In the genomic region with DNA sequence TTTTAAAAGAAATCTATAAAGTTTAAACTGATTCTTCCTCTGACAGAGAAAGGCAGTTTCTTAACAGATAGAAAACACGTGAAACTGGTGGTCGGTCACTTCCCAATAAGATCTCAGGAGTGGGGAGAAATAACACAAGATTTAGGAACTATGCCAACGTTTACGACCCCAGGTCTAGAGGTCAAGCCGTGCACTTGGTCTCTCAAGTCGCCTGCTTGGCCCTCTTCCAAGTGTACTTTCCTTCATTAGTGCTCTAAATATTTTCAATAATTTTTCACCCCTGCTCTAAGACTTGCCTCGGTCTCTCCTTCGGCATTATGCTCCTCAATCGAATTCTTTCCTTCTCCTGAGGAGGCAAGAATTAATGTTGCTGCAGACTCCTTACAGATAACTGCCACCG, we compare ENCODE assay signal across 23 cellular contexts.
"Had no signal": no experiment of that assay in that cellular context is flagged by ENCODE, and none has a peak within 500 bp of the region (broad histone marks: within the 10 kb centered on the region; RNA-seq: fewer than 3 reads in every experiment).

No MANE protein-coding gene starts in this region.

- H3K4me3 Mint-ChIP-seq: activated T-cell treated with anti-CD3 and anti-CD28 coated beads, Interleukin-2, amount 50 U/mL, for 4 hours had no signal

- H3K27me3 ChIP-seq: breast epithelium, colonic mucosa, vagina had no signal

- H3K9me3 ChIP-seq: colonic mucosa, vagina had no signal

- DNase-seq: activated B cell treated with CpG ODN at 0.5 μM for 24 hours; activated CD4-positive, alpha-beta T cell treated with anti-CD3 and anti-CD28 coated beads for 36 hours; activated CD4-positive, alpha-beta T cell treated with anti-CD3 and anti-CD28 coated beads, Interleukin-2, amount 50 U/mL, for 48 hours; activated CD8-positive, alpha-beta memory T cell treated with anti-CD3 and anti-CD28 coated beads, Interleukin-2, amount 50 U/mL, for 48 hours; activated effector memory CD4-positive, alpha-beta T cell treated with anti-CD3 and anti-CD28 coated beads, Interleukin-2, amount 50 U/mL, for 16 hours; activated naive CD4-positive, alpha-beta T cell treated with anti-CD3 and anti-CD28 coated beads, Interleukin-2, amount 50 U/mL, for 16 hours; activated T-cell treated with anti-CD3 and anti-CD28 coated beads, Interleukin-2, amount 50 U/mL, for 4 hours; colonic mucosa; foreskin fibroblast; heart right ventricle; islet precursor cell; left cardiac atrium; midbrain; stimulated activated CD4-positive, alpha-beta T cell treated with anti-CD3 and anti-CD28 coated beads, Interleukin-15, amount 100 ng/mL, for 24 hours; stimulated activated naive B cell treated with anti-CD40 and anti-IgM and Interleukin-4, amounts not matched to agents 10 μg/mL and 1 μg/mL and 100 μg/mL, for 72 hours; T-helper 1 cell; T-helper 9 cell; trophoblast cell had no signal

- H3K4me3 ChIP-seq: breast epithelium, colonic mucosa, heart right ventricle, smooth muscle cell, vagina had no signal

- ATAC-seq: activated CD4-positive, alpha-beta T cell treated with anti-CD3 and anti-CD28 coated beads for 36 hours; activated T-cell treated with anti-CD3 and anti-CD28 coated beads, Interleukin-2, amount 50 U/mL, for 4 hours; heart right ventricle; left cardiac atrium; sciatic nerve; stimulated activated naive B cell treated with anti-CD40 and anti-IgM and Interleukin-4, amounts not matched to agents 10 μg/mL and 1 μg/mL and 100 μg/mL, for 72 hours had no signal

- H3K4me2 ChIP-seq: smooth muscle cell had no signal

- H3K4me1 ChIP-seq: breast epithelium had no signal

- H3K27ac Mint-ChIP-seq: activated B cell treated with CpG ODN at 0.5 μM for 24 hours; activated CD4-positive, alpha-beta T cell treated with anti-CD3 and anti-CD28 coated beads for 36 hours had no signal

- H3K27ac ChIP-seq: breast epithelium, colonic mucosa, epithelial cell of prostate, heart right ventricle, vagina had no signal

- H3K36me3 ChIP-seq: breast epithelium, colonic mucosa, heart right ventricle, vagina had no signal
